31 cellular contexts compared by ENCODE assay signal in genomic region chr2:238453842-238454241, GRCh38.
"Had no signal": no experiment of that assay in that cellular context is flagged by ENCODE, and none has a peak within 500 bp of the region (broad histone marks: within the 10 kb centered on the region; RNA-seq: fewer than 3 reads in every experiment).

No MANE protein-coding gene starts in this region.

- DNase-seq: naive thymus-derived CD4-positive, alpha-beta T cell; natural killer cell; occipital lobe; ovary; posterior cingulate gyrus; psoas muscle; right cardiac atrium; spleen; stimulated activated CD4-positive, alpha-beta T cell treated with anti-CD3 and anti-CD28 coated beads, Interleukin-12 subunit alpha, Interleukin-12 subunit beta, amount 100 ng/mL, for 4 hours; stimulated activated CD4-positive, alpha-beta T cell treated with anti-CD3 and anti-CD28 coated beads, Interleukin-1b, Interleukin-23, amount 100 ng/mL, for 48 hours; stimulated activated CD4-positive, alpha-beta T cell treated with anti-CD3 and anti-CD28 coated beads, Interleukin-4, amount 100 ng/mL, for 1 hour; stimulated activated CD4-positive, alpha-beta T cell treated with anti-CD3 and anti-CD28 coated beads, Interleukin-4, amount 100 ng/mL, for 4 hours; stimulated activated CD8-positive, alpha-beta memory T cell treated with anti-CD3 and anti-CD28 coated beads, Interleukin-4, amount 100 ng/mL, for 48 hours; stimulated activated naive CD4-positive, alpha-beta T cell; stimulated activated naive CD8-positive, alpha-beta T cell treated with anti-CD3 and anti-CD28 coated beads, Interleukin-15, amount 100 ng/mL, for 72 hours; stimulated activated naive CD8-positive, alpha-beta T cell treated with anti-CD3 and anti-CD28 coated beads, Interleukin-15, Interleukin-2, amounts not matched to agents 100 U/mL and 50 U/mL, for 24 hours; substantia nigra; testis; tibial artery; trophoblast cell; upper lobe of left lung; uterus had no signal

- H3K36me3 Mint-ChIP-seq: natural killer cell had no signal

- H3K27me3 ChIP-seq: neural progenitor cell, ovary, spleen, suprapubic skin, testis, tibial artery, upper lobe of left lung, uterus had no signal

- H3K27me3 Mint-ChIP-seq: progenitor cell of endocrine pancreas; stimulated activated memory B cell treated with anti-CD40 and anti-IgM and Interleukin-4, amounts not matched to agents 10 μg/mL and 1 μg/mL and 100 μg/mL, for 72 hours; stimulated activated naive CD8-positive, alpha-beta T cell treated with anti-CD3 and anti-CD28 coated beads, Interleukin-15, amount 100 ng/mL, for 72 hours had no signal

- H3K4me3 ChIP-seq: neural progenitor cell, ovary, psoas muscle, skin epidermis, smooth muscle cell, spleen, suprapubic skin, testis, tibial artery, upper lobe of left lung, uterus had no signal

- H3K36me3 ChIP-seq: neural progenitor cell, ovary, uterus had no signal

- H3K4me1 Mint-ChIP-seq: naive thymus-derived CD4-positive, alpha-beta T cell; stimulated activated memory B cell treated with anti-CD40 and anti-IgM and Interleukin-4, amounts not matched to agents 10 μg/mL and 1 μg/mL and 100 μg/mL, for 72 hours; stimulated activated naive CD8-positive, alpha-beta T cell treated with anti-CD3 and anti-CD28 coated beads, Interleukin-15, amount 100 ng/mL, for 72 hours had no signal

- H3K4me3 Mint-ChIP-seq: naive thymus-derived CD4-positive, alpha-beta T cell; natural killer cell; nephron; neural progenitor cell; stimulated activated memory B cell treated with anti-CD40 and anti-IgM and Interleukin-4, amounts not matched to agents 10 μg/mL and 1 μg/mL and 100 μg/mL, for 72 hours; stimulated activated naive CD8-positive, alpha-beta T cell treated with anti-CD3 and anti-CD28 coated beads, Interleukin-15, amount 100 ng/mL, for 72 hours had no signal

- H3K4me1 ChIP-seq: neural progenitor cell, parathyroid adenoma, testis, uterus had no signal

- H3K27ac Mint-ChIP-seq: naive thymus-derived CD4-positive, alpha-beta T cell; natural killer cell; nephron; neural progenitor cell; progenitor cell of endocrine pancreas; stimulated activated memory B cell treated with anti-CD40 and anti-IgM and Interleukin-4, amounts not matched to agents 10 μg/mL and 1 μg/mL and 100 μg/mL, for 72 hours; stimulated activated naive CD8-positive, alpha-beta T cell treated with anti-CD3 and anti-CD28 coated beads, Interleukin-15, amount 100 ng/mL, for 72 hours had no signal

- ATAC-seq: naive thymus-derived CD4-positive, alpha-beta T cell; natural killer cell; psoas muscle; right cardiac atrium; sciatic nerve; stimulated activated memory B cell treated with anti-CD40 and anti-IgM and Interleukin-4, amounts not matched to agents 10 μg/mL and 1 μg/mL and 100 μg/mL, for 72 hours; stimulated activated naive CD8-positive, alpha-beta T cell treated with anti-CD3 and anti-CD28 coated beads, Interleukin-15, amount 100 ng/mL, for 72 hours; stimulated activated naive CD8-positive, alpha-beta T cell treated with anti-CD3 and anti-CD28 coated beads, Interleukin-15, Interleukin-2, amounts not matched to agents 100 U/mL and 50 U/mL, for 24 hours had no signal

- H3K9me3 ChIP-seq: ovary, suprapubic skin, testis, upper lobe of left lung, uterus had no signal

- H3K27ac ChIP-seq: neural progenitor cell, ovary, parathyroid adenoma, psoas muscle, skin epidermis, spleen, suprapubic skin, testis, tibial artery, upper lobe of left lung, uterus had no signal
